8 cellular contexts compared by ENCODE assay signal in the genomic region with DNA sequence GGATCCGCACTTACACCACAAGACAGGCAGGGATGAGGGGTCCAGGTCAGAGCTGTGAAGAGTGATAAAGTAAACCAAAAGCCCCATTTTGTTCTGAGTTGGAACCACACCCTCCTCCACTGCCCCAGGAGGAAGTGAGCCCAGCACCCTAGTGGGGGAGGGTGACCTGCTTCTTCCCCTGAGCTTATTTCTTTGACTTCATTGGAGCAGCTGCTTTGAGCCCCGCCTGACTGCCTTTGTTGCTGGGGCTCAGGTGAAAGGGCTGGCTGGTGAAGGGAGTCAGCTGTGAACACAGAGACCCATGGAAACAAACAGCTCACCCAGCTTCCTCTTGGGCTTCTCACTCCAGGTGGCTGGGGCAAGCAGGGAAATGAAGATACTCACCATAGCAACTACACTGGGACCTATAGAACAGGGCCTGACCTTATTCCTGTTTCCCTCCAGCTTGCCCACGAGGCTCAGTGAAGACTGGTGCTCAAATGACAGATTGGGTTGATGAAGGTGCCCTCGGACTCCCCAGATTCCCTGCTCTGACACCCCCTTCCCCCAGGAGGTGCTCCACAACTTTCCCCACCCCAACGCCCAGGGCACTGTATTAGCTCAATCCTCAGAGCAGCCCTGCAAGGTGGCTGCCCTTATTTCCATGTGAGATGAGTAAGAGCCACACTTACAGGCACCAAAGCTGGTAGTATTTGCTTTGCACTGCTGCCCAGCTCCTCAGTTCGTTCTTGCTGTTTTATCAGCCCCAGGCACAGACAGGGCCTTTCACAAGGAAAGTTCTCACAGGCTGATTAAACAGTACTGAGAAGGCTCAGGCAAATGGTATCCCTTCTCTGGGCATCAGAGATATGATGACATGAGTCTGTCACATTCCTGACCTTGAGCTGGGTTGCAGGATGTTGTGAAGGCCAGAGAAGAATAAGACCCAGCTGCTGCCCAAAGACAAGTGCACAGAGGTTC. TPM values are rescaled to one million over a fixed set of nuclear protein-coding genes. Genes with fewer than 3 reads are reported as not detected.
DNase-seq lines count a peak whose midpoint lies in the region; ATAC-seq and TF ChIP-seq lines count a peak whose summit lies in the region.

No MANE protein-coding gene starts in this region.

- POLR2A ChIA-PET in OCI-LY7 (lab: Charles Lee), result interaction anchor here (0.7 to 6.4 kb wide), 12 partner anchors 10 to 776 kb away, joined by 3 to 46 read pairs (median 4); a partner anchor contains a TSS

- H2AFZ ChIP-seq in OCI-LY7 (ENCODE audit: low read length), result no peak overlapping the region

- H3K4me1 ChIP-seq in OCI-LY7 (ENCODE audit: insufficient read depth, low read length, poor library complexity, severe bottlenecking), result peaks cover 52% of the 10 kb centered on the region

- intact Hi-C loops in OCI-LY7 (cut with micrococcal nuclease; ENCODE audit: unreplicated experiment), result loop anchor here (5.0 to 10.0 kb wide), 3 partner anchors 195 to 825 kb away; a partner anchor contains a TSS

- H3K4me3 ChIP-seq in OCI-LY7 (ENCODE audit: low read depth, low read length, poor library complexity, severe bottlenecking), result peak overlapping the region; percentile 91

- BruUV-seq in OCI-LY7 (replicated peaks; lab: Mats Ljungman, UMichigan), result no TSS peak

- CTCF ChIA-PET in OCI-LY7 (lab: Charles Lee; ENCODE audit: unreplicated experiment), result interaction anchor here (0.6 to 2.1 kb wide), 4 partner anchors 10 to 191 kb away, joined by 3 to 7 read pairs (median 4); a partner anchor contains a TSS

- H3K36me3 ChIP-seq in OCI-LY7 (ENCODE audit: insufficient read depth, low read length), result peaks cover 67% of the 10 kb centered on the region

- H4K20me1 ChIP-seq in OCI-LY7 (ENCODE audit: insufficient read depth, low read length), result peaks cover 37% of the 10 kb centered on the region

- peak overlapping the region; percentile 96 for H3K4me2 ChIP-seq in OCI-LY7 (ENCODE audit: low read length)

- H3K9me2 ChIP-seq in OCI-LY7 (ENCODE audit: insufficient read depth, low read length), result no peaks in the 10 kb centered on the region

- H3K9me3 ChIP-seq in OCI-LY7 (ENCODE audit: low read length), result no peaks in the 10 kb centered on the region

- peak; percentile 40 to 49 for DNase-seq in stimulated activated CD4-positive, alpha-beta T cell treated with anti-CD3 and anti-CD28 coated beads, Interleukin-12 subunit alpha, Interleukin-12 subunit beta, amount 100 ng/mL, for 24 hours (ENCODE audit: low read depth in 2 of 2)
- no peak for DNase-seq in stimulated activated CD4-positive, alpha-beta T cell treated with anti-CD3 and anti-CD28 coated beads, Interleukin-2, amount 100 ng/mL, for 48 hours
- DNase-seq in OCI-LY7 (ENCODE audit: low spot score), result peak; percentile 97
- peak; percentile 79 for DNase-seq in activated effector memory CD4-positive, alpha-beta T cell treated with Interleukin-2 at 50 U/mL for 16 hours
- peak; percentile 26 for DNase-seq in iris pigment epithelial cell (ENCODE audit: low read depth)
- DNase-seq in stimulated activated CD4-positive, alpha-beta T cell treated with anti-CD3 and anti-CD28 coated beads, TNF-alpha, amount 100 ng/mL, for 24 hours (ENCODE audit: low read depth in 3 of 3), result peak; percentile 41 to 62 (median 49)
- no peak for DNase-seq in putamen (ENCODE audit: low spot score)

- TF ChIP-seq CTCF in OCI-LY7 (conservative IDR thresholded peaks at IDR 0.05; ENCODE audit: low read length), result no peak

- peak; percentile 53 for ATAC-seq in HG03175 (IDR thresholded peaks at IDR 0.05; ENCODE audit: unreplicated experiment)

- H3K27ac ChIP-seq in OCI-LY7 (ENCODE audit: low read depth, low read length, poor library complexity, severe bottlenecking), result peak overlapping the region; percentile 91

- H3K79me2 ChIP-seq in OCI-LY7 (ENCODE audit: insufficient read depth, low read depth, low read length), result peaks cover 73% of the 10 kb centered on the region

RNA-seq across cellular contexts. Expression of a gene that starts 2.4 kb away (rescaled TPM):
- total RNA-seq in OCI-LY7 (2014; rRNA removed; shearing (Covaris generic)), result 82.7 and 145 TPM in 2 replicates
- 358 and 389 TPM in 2 replicates for total RNA-seq in OCI-LY7 (2022)

RNA-seq across cellular contexts. Expression of a gene that starts 28.6 kb away (rescaled TPM):
- total RNA-seq in OCI-LY7 (2014; rRNA removed; shearing (Covaris generic)), result 1.5 and 3.2 TPM in 2 replicates
- 1.8 and 2.4 TPM in 2 replicates for total RNA-seq in OCI-LY7 (2022)

RNA-seq across cellular contexts. Expression of a gene that starts 29.5 kb away (rescaled TPM):
- not detected in 2 replicates for total RNA-seq in OCI-LY7 (2014; rRNA removed; shearing (Covaris generic))
- 0.29 and 0.81 TPM in 2 replicates for total RNA-seq in OCI-LY7 (2022)

Comparison
In these comparisons a context has a peak if more than half of its experiments do, and no peak if none do; other contexts are left out.
1. DNase-seq: peak in stimulated activated CD4-positive, alpha-beta T cell treated with anti-CD3 and anti-CD28 coated beads, Interleukin-12 subunit alpha, Interleukin-12 subunit beta, amount 100 ng/mL, for 24 hours (2 of 2), OCI-LY7 (single experiment), activated effector memory CD4-positive, alpha-beta T cell treated with Interleukin-2 at 50 U/mL for 16 hours (single experiment), iris pigment epithelial cell (single experiment) and stimulated activated CD4-positive, alpha-beta T cell treated with anti-CD3 and anti-CD28 coated beads, TNF-alpha, amount 100 ng/mL, for 24 hours (3 of 3); none in stimulated activated CD4-positive, alpha-beta T cell treated with anti-CD3 and anti-CD28 coated beads, Interleukin-2, amount 100 ng/mL, for 48 hours (0 of 2) and putamen (single experiment).